Comparison of ENCODE assay signal across 8 cellular contexts in the genomic region with DNA sequence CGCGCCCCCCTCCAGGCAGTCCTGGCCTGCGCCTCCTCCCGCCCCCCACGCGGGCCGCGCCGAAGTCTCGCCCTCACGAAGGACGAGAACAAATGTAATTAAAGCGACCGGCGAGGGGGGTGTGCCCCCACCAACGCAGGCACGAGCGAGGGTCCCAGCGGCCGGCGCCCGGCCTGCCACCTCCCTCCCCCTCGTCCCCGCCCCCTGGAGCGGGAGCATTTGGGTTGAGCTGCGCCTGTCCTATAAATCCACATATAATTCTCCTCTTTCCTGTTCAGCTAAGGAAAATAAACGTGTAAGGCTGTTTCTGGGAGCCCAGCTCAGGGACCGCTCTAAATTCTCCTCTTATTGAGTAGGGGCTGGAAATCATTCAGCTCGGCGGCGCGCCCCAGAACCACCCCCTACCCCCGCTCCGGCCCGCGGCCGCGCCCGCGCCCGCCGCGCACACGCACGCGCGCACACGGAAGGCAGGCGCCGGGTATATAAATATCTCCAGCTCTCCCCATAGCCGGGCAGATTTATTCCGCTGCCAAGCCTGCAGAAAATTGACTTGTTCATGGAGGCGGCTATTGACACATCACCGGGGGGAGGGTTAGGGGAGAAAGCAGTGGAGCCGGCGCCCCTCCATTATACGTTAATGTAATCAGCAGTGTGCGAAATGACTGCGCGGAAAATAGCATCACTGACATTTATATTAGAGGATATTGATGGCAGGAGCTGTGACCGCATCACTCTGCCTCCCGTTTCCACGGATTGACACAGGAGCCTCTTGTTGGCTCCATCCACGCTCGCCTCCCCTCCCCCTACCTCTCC.
DNase-seq lines count a peak whose midpoint lies in the region; ATAC-seq and TF ChIP-seq lines count a peak whose summit lies in the region.

No MANE protein-coding gene starts in this region.

- DNase-seq in stimulated activated CD4-positive, alpha-beta T cell treated with anti-CD3 and anti-CD28 coated beads, Interleukin-15, amount 100 ng/mL, for 24 hours, result peak; percentile 24
- no peak for DNase-seq in stimulated activated CD4-positive, alpha-beta T cell treated with anti-CD3 and anti-CD28 coated beads, Interleukin-1b, Interleukin-23, amount 100 ng/mL, for 48 hours
- DNase-seq in Right ventricle myocardium superior (no peak), pons (ENCODE audit: low spot score) (peak; percentile 35), NCI-H2107 treated with DMSO at 0.1 percent for 48 hours (lab: John Stamatoyannopoulos, UW; ENCODE audit: unreplicated experiment) (no peak), GM13976 (ENCODE audit: low spot score) (no peak)

- H3K4me3 ChIP-seq in WI38 (ENCODE audit: low read depth, low read length), result peak overlapping the region; percentile 53

- intact Hi-C loops in Right ventricle myocardium superior (cut with DNase I), result loop anchor here (5.0 to 10.0 kb wide), 2 partner anchors 80 to 152 kb away; no protein-coding TSS in a partner anchor

- in situ Hi-C loops in GM13976 (cut with MboI; ENCODE audit: low sequenced_read_pairs, unreplicated experiment), result loop anchor here (25.0 kb wide), 1 partner anchor 145 kb away; no protein-coding TSS in a partner anchor

- TF ChIP-seq CTCF in WI38 (IDR thresholded peaks at IDR 0.05; ENCODE audit: low read depth, low read length) (no peak), GM13976 (IDR thresholded peaks at IDR 0.05; ENCODE audit: borderline replicate concordance, control extremely low read depth, extremely low read depth, insufficient read depth, missing control alignments) (no peak)

- ATAC-seq in Right ventricle myocardium superior (ENCODE audit: poor library complexity) (peak; percentile 92), GM21423 (IDR thresholded peaks at IDR 0.05; ENCODE audit: unreplicated experiment) (no peak)

Comparison
In these comparisons a context has a peak if more than half of its experiments do, and no peak if none do; other contexts are left out.
1. DNase-seq: peak in stimulated activated CD4-positive, alpha-beta T cell treated with anti-CD3 and anti-CD28 coated beads, Interleukin-15, amount 100 ng/mL, for 24 hours (single experiment) and pons (single experiment); none in stimulated activated CD4-positive, alpha-beta T cell treated with anti-CD3 and anti-CD28 coated beads, Interleukin-1b, Interleukin-23, amount 100 ng/mL, for 48 hours (single experiment), Right ventricle myocardium superior (single experiment), NCI-H2107 treated with DMSO at 0.1 percent for 48 hours (single experiment) and GM13976 (single experiment).